ENCODE assay signal across 8 cellular contexts in genomic region chr3:66138336-66139234, GRCh38.
A peak's percentile ranks its signal among the peaks of the same experiment; 100 is the strongest.
DNase-seq lines count a peak whose midpoint lies in the region; ATAC-seq and TF ChIP-seq lines count a peak whose summit lies in the region.

No MANE protein-coding gene starts in this region.

- peak; percentile 76 for ATAC-seq in esophagus mucosa

- TF ChIP-seq CTCF in GM12874 (IDR thresholded peaks at IDR 0.05; ENCODE audit: insufficient read depth, low read depth, low read length), result peak; percentile 53

- peak; percentile 80 for DNase-seq in AG08395 (ENCODE audit: low spot score)
- peak; percentile 54 for DNase-seq in M059J (ENCODE audit: low read depth)
- peak; percentile 76 for DNase-seq in SK-N-DZ (ENCODE audit: low spot score)
- DNase-seq in mucosa of gallbladder (ENCODE audit: low spot score), result peak; percentile 58
- DNase-seq in activated gamma-delta T cell treated with Interleukin-2 at 50 U/mL for 16 hours, result no peak
- DNase-seq in activated naive CD4-positive, alpha-beta T cell treated with Interleukin-2 at 50 U/mL for 16 hours, result no peak

Comparison
In these comparisons a context has a peak if more than half of its experiments do, and no peak if none do; other contexts are left out.
1. DNase-seq: peak in AG08395 (single experiment), M059J (single experiment), SK-N-DZ (single experiment) and mucosa of gallbladder (single experiment); none in activated gamma-delta T cell treated with Interleukin-2 at 50 U/mL for 16 hours (single experiment) and activated naive CD4-positive, alpha-beta T cell treated with Interleukin-2 at 50 U/mL for 16 hours (single experiment).